Comparison of ENCODE assay signal across 23 cellular contexts in the genomic region with DNA sequence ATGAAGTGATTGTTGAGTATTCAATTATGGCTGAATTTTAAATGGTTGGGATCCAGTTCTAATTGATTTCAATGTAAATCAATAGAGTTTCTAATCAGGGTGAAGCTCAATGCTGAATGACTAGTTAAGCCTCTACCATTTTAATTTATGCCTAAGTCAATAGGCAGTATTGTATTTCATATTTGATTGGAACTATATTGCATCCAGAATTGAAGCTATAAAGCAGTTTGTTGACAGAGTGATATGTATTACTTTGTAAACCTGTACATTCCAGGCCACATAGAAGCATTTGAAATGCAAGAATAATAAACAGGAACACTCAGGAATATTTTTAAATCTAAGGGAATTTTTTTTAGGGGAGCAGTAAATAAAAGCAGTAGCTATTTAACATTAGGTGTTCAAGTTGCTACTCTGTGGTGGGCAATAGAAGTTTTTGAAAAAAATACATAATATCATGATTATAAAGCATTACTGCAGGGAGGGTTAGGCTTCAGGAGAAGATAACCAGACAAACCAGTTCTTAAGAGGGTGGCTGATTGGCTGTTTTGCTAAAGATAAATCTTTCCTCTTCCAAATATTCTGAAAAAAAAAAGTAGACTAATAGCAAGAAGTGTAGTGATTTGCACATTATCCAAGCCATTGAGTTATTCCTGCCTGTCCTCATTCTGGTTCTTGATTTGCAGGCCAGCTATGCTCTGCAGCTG.
A peak's percentile ranks its signal among the peaks of the same experiment; 100 is the strongest.
DNase-seq lines count a peak whose midpoint lies in the region; ATAC-seq and TF ChIP-seq lines count a peak whose summit lies in the region.
"Had no signal": no experiment of that assay in that cellular context is flagged by ENCODE, and none has a peak within 500 bp of the region (broad histone marks: within the 10 kb centered on the region; RNA-seq: fewer than 3 reads in every experiment).

No MANE protein-coding gene starts in this region.

- no peaks in the 10 kb centered on the region for H4K20me1 ChIP-seq in KMS-11 (ENCODE audit: insufficient read depth)

- H3K4me2 ChIP-seq in KMS-11: peak overlapping the region; percentile 61

- H3K9ac ChIP-seq in KMS-11: no peak overlapping the region
- H3K9ac ChIP-seq in mucosa of rectum (ENCODE audit: low read depth in 1 of 2, low read length in 2 of 2): no peak overlapping the region

- H3K79me2 ChIP-seq in KMS-11 (ENCODE audit: insufficient read depth, low read depth): no peaks in the 10 kb centered on the region

- H3K4me3 ChIP-seq in KMS-11 (IDR thresholded peaks at IDR 0.05; ENCODE audit: insufficient read depth, low read depth, low read length) (no peak overlapping the region), mucosa of rectum (ENCODE audit: low read length in 2 of 2) (peak overlapping the region; percentile 22 to 51)
- H3K4me3 ChIP-seq: testis, uterus had no signal

- H3K27me3 ChIP-seq in KMS-11 (ENCODE audit: insufficient read depth, low read depth): no peaks in the 10 kb centered on the region
- H3K27me3 ChIP-seq in mucosa of rectum (ENCODE audit: control insufficient read depth in 2 of 2, insufficient read depth in 2 of 2, low read length in 2 of 2): no peaks in the 10 kb centered on the region
- H3K27me3 ChIP-seq: testis, uterus had no signal

- H3K9me3 ChIP-seq in mucosa of rectum (ENCODE audit: control insufficient read depth in 2 of 2, low read length in 2 of 2): no peaks in the 10 kb centered on the region
- H3K9me3 ChIP-seq: testis, uterus had no signal

- H3K4me1 ChIP-seq in KMS-11 (ENCODE audit: low read depth, poor library complexity, severe bottlenecking) (peaks cover 35% of the 10 kb centered on the region), mucosa of rectum (ENCODE audit: control insufficient read depth in 2 of 2, insufficient read depth in 2 of 2, low read length in 2 of 2) (peaks cover 8 to 20% of the 10 kb centered on the region in 2 donors)
- H3K4me1 ChIP-seq: testis, uterus had no signal

- DNase-seq in NCI-H2029 (lab: John Stamatoyannopoulos, UW) (peak; percentile 13), NCI-H748 (lab: John Stamatoyannopoulos, UW; ENCODE audit: unreplicated experiment) (peak; percentile 83), GM20000 (ENCODE audit: low spot score) (no peak), dedifferentiated amniotic fluid mesenchymal stem cell (ENCODE audit: extremely low spot score) (no peak)
- no peak for DNase-seq in activated naive CD4-positive, alpha-beta T cell treated with anti-CD3 and anti-CD28 coated beads, Interleukin-2, amount 50 U/mL, for 72 hours (ENCODE audit: low spot score in 2 of 2)
- DNase-seq: activated CD4-positive, alpha-beta T cell treated with anti-CD3 and anti-CD28 coated beads for 48 hours; activated naive CD4-positive, alpha-beta T cell; activated T-cell treated with anti-CD3 and anti-CD28 coated beads, Interleukin-2, amount 50 U/mL, for 72 hours; Calu3; cerebellar nuclear complex; HFFc6; natural killer cell; NCI-H2171; NCI-H82; OCI-M1; stimulated activated naive CD4-positive, alpha-beta T cell treated with Interleukin-2 at 50 U/mL for 16 hours; testis; uterus had no signal

- no peaks in the 10 kb centered on the region for H3K36me3 Mint-ChIP-seq in activated naive CD4-positive, alpha-beta T cell treated with anti-CD3 and anti-CD28 coated beads, Interleukin-2, amount 50 U/mL, for 72 hours
- H3K36me3 Mint-ChIP-seq: brain, mesothelial cell of epicardium had no signal

- ATAC-seq in activated naive CD4-positive, alpha-beta T cell treated with anti-CD3 and anti-CD28 coated beads, Interleukin-2, amount 50 U/mL, for 72 hours: no peak
- ATAC-seq: activated T-cell treated with anti-CD3 and anti-CD28 coated beads, Interleukin-2, amount 50 U/mL, for 72 hours; natural killer cell had no signal

- no peak overlapping the region; the same call in 1 of the 2 replicates for H2AFZ ChIP-seq in KMS-11 (ENCODE audit: low read depth)

- H3K27ac Mint-ChIP-seq in activated naive CD4-positive, alpha-beta T cell treated with anti-CD3 and anti-CD28 coated beads, Interleukin-2, amount 50 U/mL, for 72 hours: no peak overlapping the region
- H3K27ac Mint-ChIP-seq: activated T-cell treated with anti-CD3 and anti-CD28 coated beads, Interleukin-2, amount 50 U/mL, for 72 hours; HFFc6; mesothelial cell of epicardium; natural killer cell had no signal

- H3K36me3 ChIP-seq in KMS-11 (ENCODE audit: insufficient read depth): no peaks in the 10 kb centered on the region
- no peaks in the 10 kb centered on the region for H3K36me3 ChIP-seq in mucosa of rectum (ENCODE audit: control insufficient read depth in 2 of 2, insufficient read depth in 2 of 2, low read length in 2 of 2)
- H3K36me3 ChIP-seq: uterus had no signal

- TF ChIP-seq CTCF in KMS-11 (conservative IDR thresholded peaks at IDR 0.05; ENCODE audit: low read depth, low read length) (no peak), GM20000 (IDR thresholded peaks at IDR 0.05; ENCODE audit: extremely low read depth, missing control alignments) (no peak)

- H3K9me3 Mint-ChIP-seq in activated naive CD4-positive, alpha-beta T cell treated with anti-CD3 and anti-CD28 coated beads, Interleukin-2, amount 50 U/mL, for 72 hours: peaks cover 0 to 8% of the 10 kb centered on the region in 2 donors
- H3K9me3 Mint-ChIP-seq: brain, HFFc6, mesothelial cell of epicardium, natural killer cell had no signal

- H3K27ac ChIP-seq in KMS-11: no peak overlapping the region
- no peak overlapping the region for H3K27ac ChIP-seq in mucosa of rectum (ENCODE audit: low read depth in 2 of 2, low read length in 2 of 2)
- H3K27ac ChIP-seq: C4-2B, testis, uterus had no signal

Comparison
In these comparisons a context has a peak if more than half of its experiments do, and no peak if none do; other contexts are left out.
1. DNase-seq: peak in NCI-H2029 (single experiment) and NCI-H748 (single experiment); none in GM20000 (single experiment), activated naive CD4-positive, alpha-beta T cell treated with anti-CD3 and anti-CD28 coated beads, Interleukin-2, amount 50 U/mL, for 72 hours (0 of 2) and dedifferentiated amniotic fluid mesenchymal stem cell (single experiment).